In genomic region chr13:31517599-31517998, GRCh38 we compare ENCODE assay signal across 7 cellular contexts.
"Had no signal": no experiment of that assay in that cellular context is flagged by ENCODE, and none has a peak within 500 bp of the region (broad histone marks: within the 10 kb centered on the region; RNA-seq: fewer than 3 reads in every experiment).

No MANE protein-coding gene starts in this region.

- H3K36me3 ChIP-seq: HAP-1 had no signal

- FAIRE-seq: HepG2 had no signal

- DNase-seq: GM23248, GOT3, H7 had no signal

- H3K4me1 ChIP-seq: HAP-1 had no signal

- H3K4me3 ChIP-seq: GM23248, HAP-1 had no signal

- H3K9me3 ChIP-seq: HAP-1 had no signal

- H3K27ac ChIP-seq: GM23248, HL-60 had no signal

- ATAC-seq: HCT116, HepG2 had no signal
